9 cellular contexts compared by ENCODE assay signal in genomic region chr10:109892885-109893284, GRCh38. TPM values are rescaled to one million over a fixed set of nuclear protein-coding genes. Genes with fewer than 3 reads are reported as not detected.
DNase-seq lines count a peak whose midpoint lies in the region; ATAC-seq and TF ChIP-seq lines count a peak whose summit lies in the region.
"Had no signal": no experiment of that assay in that cellular context is flagged by ENCODE, and none has a peak within 500 bp of the region (broad histone marks: within the 10 kb centered on the region; RNA-seq: fewer than 3 reads in every experiment).

No MANE protein-coding gene starts in this region.

- H3K27me3 Mint-ChIP-seq in H9 (ENCODE audit: low read depth), result no peaks in the 10 kb centered on the region
- no peaks in the 10 kb centered on the region for H3K27me3 Mint-ChIP-seq in T-helper 17 cell

- H3K27me3 ChIP-seq in H9 (ENCODE audit: insufficient read depth, low read length), result no peaks in the 10 kb centered on the region
- H3K27me3 ChIP-seq in effector memory CD4-positive, alpha-beta T cell (replicated peaks; ENCODE audit: control insufficient read depth, insufficient read depth, low read length, poor library complexity, severe bottlenecking), result no peaks in the 10 kb centered on the region

- no peak overlapping the region for H2BK20ac ChIP-seq in H9 (ENCODE audit: low read depth, low read length, poor library complexity, severe bottlenecking)

- no peak overlapping the region for H3K23ac ChIP-seq in H9 (ENCODE audit: insufficient read length, low read depth, low read length)

- H3K27ac ChIP-seq in H9 (ENCODE audit: insufficient read length, low read depth, low read length), result no peak overlapping the region
- H3K27ac ChIP-seq in effector memory CD4-positive, alpha-beta T cell (ENCODE audit: insufficient read depth, low read length, poor library complexity, severe bottlenecking), result no peak overlapping the region

- no peaks in the 10 kb centered on the region; a peak in 1 of 5 replicates for H3K9me3 Mint-ChIP-seq in H9

- H2BK15ac ChIP-seq in H9 (ENCODE audit: low read depth, low read length), result no peak overlapping the region

- no peak overlapping the region for H4K91ac ChIP-seq in H9 (ENCODE audit: insufficient read length, low read depth, low read length)

- H3K4me1 ChIP-seq in H9 (ENCODE audit: insufficient read depth, low read length), result no peaks in the 10 kb centered on the region; the same call in 1 of the 2 replicates
- no peaks in the 10 kb centered on the region for H3K4me1 ChIP-seq in effector memory CD4-positive, alpha-beta T cell (ENCODE audit: control insufficient read depth, insufficient read depth, low read length, poor library complexity, severe bottlenecking)

- no peak for TF ChIP-seq CTCF in H9 (conservative IDR thresholded peaks at IDR 0.05)

- H4K5ac ChIP-seq in H9 (ENCODE audit: insufficient read length, low read depth, low read length), result peak overlapping the region; percentile 17

- H3K36me3 ChIP-seq in effector memory CD4-positive, alpha-beta T cell (ENCODE audit: control insufficient read depth, insufficient read depth, low read length), result peaks cover 28% of the 10 kb centered on the region

- no peak overlapping the region for H3K56ac ChIP-seq in H9 (ENCODE audit: insufficient read length, low read depth, low read length)

- H3K4me2 ChIP-seq in H9 (ENCODE audit: insufficient read depth, insufficient read length, low read length), result no peak overlapping the region

- H3K27ac Mint-ChIP-seq in H9 (peak overlapping the region; percentile 85 to 97 (median 90); a peak in 6 of 7 replicates), T-helper 17 cell (peak overlapping the region; percentile 57)

- no peak overlapping the region for H2BK120ac ChIP-seq in H9 (ENCODE audit: low read depth, low read length, poor library complexity, severe bottlenecking)

- no peak overlapping the region for H3K18ac ChIP-seq in H9 (ENCODE audit: insufficient read length, low read depth, low read length)

- H2AFZ ChIP-seq in H9 (ENCODE audit: low read length), result no peak overlapping the region

- H3K36me3 Mint-ChIP-seq in H9 (ENCODE audit: insufficient read depth in 1 of 3, low read depth in 3 of 3) (peaks cover 9 to 37% (median 33%) of the 10 kb centered on the region in 3 experiments), T-helper 17 cell (ENCODE audit: low read depth) (no peaks in the 10 kb centered on the region)

- no peak overlapping the region; the same call in 1 of the 2 replicates for H3K14ac ChIP-seq in H9 (ENCODE audit: insufficient read depth, low read length)

- H3K4me3 ChIP-seq in effector memory CD4-positive, alpha-beta T cell (ENCODE audit: insufficient read depth, low read depth, low read length, poor library complexity, severe bottlenecking), result no peak overlapping the region

- WGBS in H9 (ENCODE audit: extremely low coverage, insufficient read length, low lambda C conversion rate), result no CpG with 5 or more reads among the region's 9 CpGs

- H3K9ac ChIP-seq in H9 (ENCODE audit: extremely low read depth, insufficient read length, low read length), result peak overlapping the region; percentile 33

- H2AK5ac ChIP-seq in H9 (ENCODE audit: insufficient read length, low read length), result no peak overlapping the region

- no peak overlapping the region for H3T11ph ChIP-seq in H9 (ENCODE audit: low read length)

- intact Hi-C loops in sciatic nerve (cut with DNase I), result no loop called here

- no peak overlapping the region for H2BK5ac ChIP-seq in H9 (ENCODE audit: insufficient read length, low read length)

- H3K4ac ChIP-seq in H9 (ENCODE audit: low read depth, low read length), result no peak overlapping the region

- peaks cover 18 to 32% of the 10 kb centered on the region in 2 experiments for H3K4me1 Mint-ChIP-seq in H9
- H3K4me1 Mint-ChIP-seq in T-helper 17 cell, result peaks cover 32% of the 10 kb centered on the region

- H3K79me1 ChIP-seq in H9 (ENCODE audit: insufficient read depth, low read depth, low read length, poor library complexity, severe bottlenecking), result no peaks in the 10 kb centered on the region

- no peak overlapping the region for H4K8ac ChIP-seq in H9 (replicated peaks; ENCODE audit: insufficient read length, low read depth, low read length)

- H3K4me3 Mint-ChIP-seq in H9, result no peak overlapping the region
- H3K4me3 Mint-ChIP-seq in T-helper 17 cell, result no peak overlapping the region

- DNase-seq in H9 (peak; percentile 35), T-helper 17 cell (no peak), fibroblast of gingiva (ENCODE audit: low read depth) (peak; percentile 16), sciatic nerve (ENCODE audit: low spot score) (no peak), epidermal melanocyte (ENCODE audit: insufficient read length, low spot score) (no peak)
- DNase-seq in stimulated activated CD4-positive, alpha-beta T cell treated with anti-CD3 and anti-CD28 coated beads, Interleukin-2, amount 100 ng/mL, for 24 hours, result no peak
- DNase-seq in effector memory CD4-positive, alpha-beta T cell, result no peak
- DNase-seq: NCI-H345 had no signal

- H2BK12ac ChIP-seq in H9 (ENCODE audit: insufficient read length, low read depth, low read length), result peak overlapping the region; percentile 76

- H3K9me3 ChIP-seq in H9 (ENCODE audit: control insufficient read depth, low read depth, low read length), result no peaks in the 10 kb centered on the region
- H3K9me3 ChIP-seq in T-helper 17 cell (ENCODE audit: control insufficient read depth, low read length, poor library complexity, severe bottlenecking), result no peaks in the 10 kb centered on the region
- no peaks in the 10 kb centered on the region for H3K9me3 ChIP-seq in effector memory CD4-positive, alpha-beta T cell (ENCODE audit: control insufficient read depth, low read length)

- no peaks in the 10 kb centered on the region for H3K79me2 ChIP-seq in H9 (ENCODE audit: insufficient read depth, low read length)

- no peaks in the 10 kb centered on the region for H3K23me2 ChIP-seq in H9 (ENCODE audit: insufficient read length, low read depth, low read length, poor library complexity, severe bottlenecking)

- ATAC-seq in T-helper 17 cell (no peak), sciatic nerve (peak; percentile 33)
- ATAC-seq: left lobe of liver had no signal

- H4K20me1 ChIP-seq in H9 (ENCODE audit: control insufficient read depth, insufficient read depth, insufficient read length), result no peaks in the 10 kb centered on the region

RNA-seq across cellular contexts. Expression of gene XPNPEP1, which starts 30.4 kb away (rescaled TPM):
- total RNA-seq in H9 (2021) (64.4 and 71.3 TPM in 2 replicates), T-helper 17 cell (10 to 100 TPM; 76.4 to 81.6 TPM), sciatic nerve (60.6 TPM)

Comparison
In these comparisons a context has a peak if more than half of its experiments do, and no peak if none do; other contexts are left out.
1. DNase-seq: peak in H9 (single experiment) and fibroblast of gingiva (single experiment); none in T-helper 17 cell (0 of 3), sciatic nerve (single experiment), epidermal melanocyte (single experiment), stimulated activated CD4-positive, alpha-beta T cell treated with anti-CD3 and anti-CD28 coated beads, Interleukin-2, amount 100 ng/mL, for 24 hours (0 of 2) and effector memory CD4-positive, alpha-beta T cell (0 of 3).